ENCODE assay signal across 8 cellular contexts in genomic region chr14:23070262-23071129, GRCh38. TPM values are rescaled to one million over a fixed set of nuclear protein-coding genes. Genes with fewer than 3 reads are reported as not detected.
DNase-seq lines count a peak whose midpoint lies in the region; ATAC-seq and TF ChIP-seq lines count a peak whose summit lies in the region.

No MANE protein-coding gene starts in this region.

- no peaks in the 10 kb centered on the region for H3K27me3 ChIP-seq in DOHH2 (ENCODE audit: control insufficient read depth, low read length)

- CTCF ChIA-PET in GM10248 (lab: Yijun Ruan, JAX) = interaction anchor here (0.7 to 3.9 kb wide), 15 partner anchors 9 to 231 kb away, joined by 3 to 50 read pairs (median 5); partner anchors contain the start of genes ACIN1, CDH24 and PPP1R3E

- H4K20me1 ChIP-seq in DOHH2 (ENCODE audit: control insufficient read depth, insufficient read depth, low read depth, low read length) = peaks cover 24% of the 10 kb centered on the region

- POLR2A ChIA-PET in GM10248 (lab: Yijun Ruan, JAX) = interaction anchor here (0.6 kb wide), 1 partner anchor 9 kb away, joined by 4 read pairs; no protein-coding TSS in a partner anchor

- H3K4me3 ChIP-seq in DOHH2 (ENCODE audit: low read length) = peak overlapping the region; percentile 79

- H3K36me3 ChIP-seq in DOHH2 (ENCODE audit: control insufficient read depth, low read length) = peaks cover 81% of the 10 kb centered on the region

- peaks cover 64% of the 10 kb centered on the region for H3K79me2 ChIP-seq in DOHH2 (ENCODE audit: control insufficient read depth, low read length)

- no peaks in the 10 kb centered on the region for H3K9me2 ChIP-seq in DOHH2 (replicated peaks; ENCODE audit: control insufficient read depth, low read length)

- intact Hi-C loops in posterior vena cava (cut with DNase I) = no loop called here

- DNase-seq in RKO (ENCODE audit: low spot score) (peak; percentile 58), epithelial cell of prostate (ENCODE audit: low read depth, low spot score) (no peak), posterior vena cava (ENCODE audit: low spot score) (peak; percentile 17), GF-D8 (lab: John Stamatoyannopoulos, UW) (no peak), GM10248 (ENCODE audit: extremely low spot score) (no peak)

- ATAC-seq in GM18498 (IDR thresholded peaks at IDR 0.05; ENCODE audit: unreplicated experiment) = no peak
- ATAC-seq in GM21825 (IDR thresholded peaks at IDR 0.05; ENCODE audit: unreplicated experiment) = no peak

- peak overlapping the region; percentile 98 for H3K4me2 ChIP-seq in DOHH2 (ENCODE audit: low read length)

- H3K27ac ChIP-seq in DOHH2 (ENCODE audit: low read depth, low read length) (peak overlapping the region; percentile 46), epithelial cell of prostate (peak overlapping the region; percentile 72)

- peaks cover 13% of the 10 kb centered on the region for H3F3A ChIP-seq in DOHH2 (ENCODE audit: control insufficient read depth, insufficient read depth)

- TF ChIP-seq CTCF in DOHH2 (IDR thresholded peaks at IDR 0.05; ENCODE audit: low read depth, low read length, poor library complexity, severe bottlenecking) = no peak
- TF ChIP-seq CTCF in GM10248 (IDR thresholded peaks at IDR 0.05; ENCODE audit: control extremely low read depth, extremely low read depth, low read depth, missing control alignments) = no peak

- H3K4me1 ChIP-seq in DOHH2 (ENCODE audit: control insufficient read depth, low read length) = peaks cover 33% of the 10 kb centered on the region

- H3K9me3 ChIP-seq in DOHH2 (ENCODE audit: control insufficient read depth, insufficient read depth, low read length) = no peaks in the 10 kb centered on the region

RNA-seq across cellular contexts. Expression of gene CDH24, which starts 13.2 kb away (rescaled TPM):
- total RNA-seq in posterior vena cava = 1 to 10 TPM; 1.8 to 2.9 TPM

RNA-seq across cellular contexts. Expression of gene ACIN1, which starts 24.4 kb away (rescaled TPM):
- 100 to 1,000 TPM in 1 of 2 donors, 10 to 100 TPM in 1; 85.9 to 112 TPM for total RNA-seq in posterior vena cava

RNA-seq across cellular contexts. Expression of gene C14orf119, which starts 24.8 kb away (rescaled TPM):
- total RNA-seq in posterior vena cava = 10 to 100 TPM; 35.2 to 38.7 TPM

RNA-seq across cellular contexts. Expression of gene PSMB11, which starts 28.5 kb away (rescaled TPM):
- total RNA-seq in posterior vena cava = not detected

RNA-seq across cellular contexts. Expression of gene CIROP, which starts 34.3 kb away (rescaled TPM):
- total RNA-seq in posterior vena cava = not detected

Comparison
In these comparisons a context has a peak if more than half of its experiments do, and no peak if none do; other contexts are left out.
1. DNase-seq: peak in RKO (single experiment) and posterior vena cava (single experiment); none in epithelial cell of prostate (single experiment), GF-D8 (single experiment) and GM10248 (single experiment).